ENCODE assay signal across 30 cellular contexts in genomic region chr1:30414851-30415165, GRCh38.
"Had no signal": no experiment of that assay in that cellular context is flagged by ENCODE, and none has a peak within 500 bp of the region (broad histone marks: within the 10 kb centered on the region; RNA-seq: fewer than 3 reads in every experiment).

No MANE protein-coding gene starts in this region.

- H3K27me3 ChIP-seq: gastrocnemius medialis, hepatocyte, pancreas, thyroid gland, upper lobe of left lung had no signal

- DNase-seq: activated CD4-positive, alpha-beta memory T cell treated with anti-CD3 and anti-CD28 coated beads for 36 hours; activated CD4-positive, alpha-beta T cell treated with anti-CD3 and anti-CD28 coated beads for 4 hours; activated naive CD4-positive, alpha-beta T cell; activated naive CD8-positive, alpha-beta T cell treated with anti-CD3 and anti-CD28 coated beads for 36 hours; body of pancreas; cerebellar nuclear complex; dorsolateral prefrontal cortex; effector memory CD4-positive, alpha-beta T cell; gastrocnemius medialis; left cardiac atrium; left ventricle myocardium superior; naive thymus-derived CD8-positive, alpha-beta T cell; retina; stimulated activated CD4-positive, alpha-beta T cell treated with anti-CD3 and anti-CD28 coated beads, Interleukin-15, amount 100 ng/mL, for 24 hours; stimulated activated CD4-positive, alpha-beta T cell treated with anti-CD3 and anti-CD28 coated beads, Interleukin-2, amount 100 ng/mL, for 24 hours; stimulated activated naive B cell treated with anti-CD40 and anti-IgM and Interleukin-4, amounts not matched to agents 10 μg/mL and 1 μg/mL and 100 μg/mL, for 72 hours; stomach; SW 1271; T-helper 9 cell; thyroid gland; upper lobe of left lung had no signal

- H3K27ac ChIP-seq: adrenal gland, body of pancreas, coronary artery, dorsolateral prefrontal cortex, gastrocnemius medialis, hepatocyte, pancreas, prostate gland, stomach, thyroid gland, upper lobe of left lung, VCaP had no signal

- ATAC-seq: activated CD8-positive, alpha-beta memory T cell treated with anti-CD3 and anti-CD28 coated beads, Interleukin-2, amount 10 ng/mL, durations not matched to agents 7 days and 5 days; body of pancreas; gastrocnemius medialis; left cardiac atrium; left ventricle myocardium superior; naive thymus-derived CD8-positive, alpha-beta T cell; pancreas; stimulated activated naive B cell treated with anti-CD40 and anti-IgM and Interleukin-4, amounts not matched to agents 10 μg/mL and 1 μg/mL and 100 μg/mL, for 72 hours had no signal

- H3K9me3 Mint-ChIP-seq: activated CD4-positive, alpha-beta memory T cell treated with anti-CD3 and anti-CD28 coated beads for 36 hours; activated naive CD8-positive, alpha-beta T cell treated with anti-CD3 and anti-CD28 coated beads for 36 hours; memory B cell; naive thymus-derived CD8-positive, alpha-beta T cell; stimulated activated naive B cell treated with anti-CD40 and anti-IgM and Interleukin-4, amounts not matched to agents 10 μg/mL and 1 μg/mL and 100 μg/mL, for 72 hours; T-helper 1 cell treated with Interleukin-12 subunit alpha and Interleukin-12 subunit beta and Interleukin-4 antibody, amounts not matched to agents 30 μg/mL and 1 μg/mL, for 36 hours had no signal

- H3K36me3 ChIP-seq: adrenal gland, gastrocnemius medialis, pancreas, prostate gland, stomach, thyroid gland, upper lobe of left lung had no signal

- H3K4me1 ChIP-seq: adrenal gland, body of pancreas, gastrocnemius medialis, pancreas, prostate gland, stomach, thyroid gland, upper lobe of left lung had no signal

- H3K4me1 Mint-ChIP-seq: activated CD8-positive, alpha-beta memory T cell treated with anti-CD3 and anti-CD28 coated beads, Interleukin-2, amount 10 ng/mL, durations not matched to agents 7 days and 5 days; activated naive CD8-positive, alpha-beta T cell treated with anti-CD3 and anti-CD28 coated beads for 36 hours; memory B cell; naive thymus-derived CD8-positive, alpha-beta T cell; stimulated activated naive B cell treated with anti-CD40 and anti-IgM and Interleukin-4, amounts not matched to agents 10 μg/mL and 1 μg/mL and 100 μg/mL, for 72 hours had no signal

- H3K27ac Mint-ChIP-seq: activated CD4-positive, alpha-beta memory T cell treated with anti-CD3 and anti-CD28 coated beads for 36 hours; activated CD8-positive, alpha-beta memory T cell treated with anti-CD3 and anti-CD28 coated beads, Interleukin-2, amount 10 ng/mL, durations not matched to agents 7 days and 5 days; activated naive CD8-positive, alpha-beta T cell treated with anti-CD3 and anti-CD28 coated beads for 36 hours; memory B cell; naive thymus-derived CD8-positive, alpha-beta T cell; stimulated activated naive B cell treated with anti-CD40 and anti-IgM and Interleukin-4, amounts not matched to agents 10 μg/mL and 1 μg/mL and 100 μg/mL, for 72 hours; T-helper 1 cell treated with Interleukin-12 subunit alpha and Interleukin-12 subunit beta and Interleukin-4 antibody, amounts not matched to agents 30 μg/mL and 1 μg/mL, for 36 hours had no signal

- H3K4me3 Mint-ChIP-seq: activated CD4-positive, alpha-beta memory T cell treated with anti-CD3 and anti-CD28 coated beads for 36 hours; activated CD8-positive, alpha-beta memory T cell treated with anti-CD3 and anti-CD28 coated beads, Interleukin-2, amount 10 ng/mL, durations not matched to agents 7 days and 5 days; activated naive CD8-positive, alpha-beta T cell treated with anti-CD3 and anti-CD28 coated beads for 36 hours; memory B cell; naive thymus-derived CD8-positive, alpha-beta T cell; stimulated activated naive B cell treated with anti-CD40 and anti-IgM and Interleukin-4, amounts not matched to agents 10 μg/mL and 1 μg/mL and 100 μg/mL, for 72 hours; T-helper 1 cell treated with Interleukin-12 subunit alpha and Interleukin-12 subunit beta and Interleukin-4 antibody, amounts not matched to agents 30 μg/mL and 1 μg/mL, for 36 hours had no signal

- H3K36me3 Mint-ChIP-seq: activated CD4-positive, alpha-beta memory T cell treated with anti-CD3 and anti-CD28 coated beads for 36 hours; activated CD8-positive, alpha-beta memory T cell treated with anti-CD3 and anti-CD28 coated beads, Interleukin-2, amount 10 ng/mL, durations not matched to agents 7 days and 5 days; activated naive CD8-positive, alpha-beta T cell treated with anti-CD3 and anti-CD28 coated beads for 36 hours; memory B cell; naive thymus-derived CD8-positive, alpha-beta T cell; stimulated activated naive B cell treated with anti-CD40 and anti-IgM and Interleukin-4, amounts not matched to agents 10 μg/mL and 1 μg/mL and 100 μg/mL, for 72 hours had no signal

- H3K4me3 ChIP-seq: adrenal gland, body of pancreas, coronary artery, dorsolateral prefrontal cortex, gastrocnemius medialis, hepatocyte, pancreas, prostate gland, stomach, thyroid gland, upper lobe of left lung had no signal

- H3K9me3 ChIP-seq: adrenal gland, body of pancreas, gastrocnemius medialis, pancreas, prostate gland, stomach, thyroid gland, upper lobe of left lung had no signal

- H3K27me3 Mint-ChIP-seq: activated CD8-positive, alpha-beta memory T cell treated with anti-CD3 and anti-CD28 coated beads, Interleukin-2, amount 10 ng/mL, durations not matched to agents 7 days and 5 days had no signal
